ENCODE assay signal across 29 cellular contexts in genomic region chr3:15157441-15157840, GRCh38.
"Had no signal": no experiment of that assay in that cellular context is flagged by ENCODE, and none has a peak within 500 bp of the region (broad histone marks: within the 10 kb centered on the region; RNA-seq: fewer than 3 reads in every experiment).

No MANE protein-coding gene starts in this region.

- DNase-seq: stimulated activated CD4-positive, alpha-beta T cell treated with anti-CD3 and anti-CD28 coated beads, Interleukin-2, amount 100 ng/mL, for 48 hours; stimulated activated CD4-positive, alpha-beta T cell treated with anti-CD3 and anti-CD28 coated beads, Interleukin-4, amount 100 ng/mL, for 1 hour; stimulated activated CD4-positive, alpha-beta T cell treated with anti-CD3 and anti-CD28 coated beads, Interleukin-4, amount 100 ng/mL, for 24 hours; stimulated activated CD4-positive, alpha-beta T cell treated with anti-CD3 and anti-CD28 coated beads, Interleukin-4, amount 100 ng/mL, for 4 hours; stimulated activated CD8-positive, alpha-beta memory T cell treated with anti-CD3 and anti-CD28 coated beads, Interleukin-4, amount 100 ng/mL, for 48 hours; stimulated activated naive B cell treated with anti-CD40 and anti-IgM and Interleukin-4, amounts not matched to agents 10 μg/mL and 1 μg/mL and 100 μg/mL, for 72 hours; stimulated activated naive CD4-positive, alpha-beta T cell; stimulated activated naive CD4-positive, alpha-beta T cell treated with Interleukin-2 at 50 U/mL for 16 hours; stimulated activated naive CD8-positive, alpha-beta T cell treated with anti-CD3 and anti-CD28 coated beads, Interleukin-15, amount 100 ng/mL, for 72 hours; stimulated activated naive CD8-positive, alpha-beta T cell treated with anti-CD3 and anti-CD28 coated beads, Interleukin-15, Interleukin-2, amounts not matched to agents 100 U/mL and 50 U/mL, for 24 hours; stomach; substantia nigra; testis; thyroid gland; tibial artery; transverse colon; trophoblast cell; upper lobe of left lung; upper lobe of right lung; uterus had no signal

- H3K36me3 Mint-ChIP-seq: stimulated activated effector memory CD8-positive, alpha-beta T cell treated with anti-CD3 and anti-CD28 coated beads, Interleukin-12 subunit alpha, Interleukin-12 subunit beta, amount 100 ng/mL, for 72 hours; stimulated activated memory B cell treated with anti-CD40 and anti-IgM and Interleukin-4, amounts not matched to agents 10 μg/mL and 1 μg/mL and 100 μg/mL, for 72 hours; stimulated activated naive B cell treated with anti-CD40 and anti-IgM and Interleukin-4, amounts not matched to agents 10 μg/mL and 1 μg/mL and 100 μg/mL, for 72 hours; type B pancreatic cell had no signal

- H3K36me3 ChIP-seq: stomach, suprapubic skin, thoracic aorta, thyroid gland, tibial artery, tibial nerve, transverse colon, upper lobe of left lung, upper lobe of right lung, uterus, vagina had no signal

- H3K27ac ChIP-seq: stomach, suprapubic skin, testis, thoracic aorta, thyroid gland, tibial artery, tibial nerve, transverse colon, upper lobe of left lung, upper lobe of right lung, uterus, vagina had no signal

- H3K9me3 Mint-ChIP-seq: stimulated activated effector memory CD8-positive, alpha-beta T cell treated with anti-CD3 and anti-CD28 coated beads, Interleukin-12 subunit alpha, Interleukin-12 subunit beta, amount 100 ng/mL, for 72 hours; type B pancreatic cell had no signal

- H3K27ac Mint-ChIP-seq: stimulated activated effector memory CD8-positive, alpha-beta T cell treated with anti-CD3 and anti-CD28 coated beads, Interleukin-12 subunit alpha, Interleukin-12 subunit beta, amount 100 ng/mL, for 72 hours; stimulated activated memory B cell treated with anti-CD40 and anti-IgM and Interleukin-4, amounts not matched to agents 10 μg/mL and 1 μg/mL and 100 μg/mL, for 72 hours; stimulated activated naive B cell treated with anti-CD40 and anti-IgM and Interleukin-4, amounts not matched to agents 10 μg/mL and 1 μg/mL and 100 μg/mL, for 72 hours; stimulated activated naive CD8-positive, alpha-beta T cell treated with anti-CD3 and anti-CD28 coated beads, Interleukin-15, amount 100 ng/mL, for 72 hours; stimulated activated naive CD8-positive, alpha-beta T cell treated with anti-CD3 and anti-CD28 coated beads, Interleukin-15, Interleukin-2, amounts not matched to agents 100 ng/mL and 50 ng/mL, for 24 hours; type B pancreatic cell had no signal

- H3K4me1 ChIP-seq: stomach, suprapubic skin, testis, thyroid gland, tibial artery, tibial nerve, transverse colon, upper lobe of right lung, uterus, vagina had no signal

- H3K9me3 ChIP-seq: stomach, suprapubic skin, testis, thoracic aorta, thyroid gland, tibial artery, tibial nerve, upper lobe of left lung, upper lobe of right lung, uterus, vagina had no signal

- FAIRE-seq: urothelium cell line had no signal

- H3K27me3 ChIP-seq: testis, thyroid gland, upper lobe of left lung, upper lobe of right lung, uterus, vagina had no signal

- ATAC-seq: stimulated activated effector memory CD8-positive, alpha-beta T cell treated with anti-CD3 and anti-CD28 coated beads, Interleukin-12 subunit alpha, Interleukin-12 subunit beta, amount 100 ng/mL, for 72 hours; stimulated activated memory B cell treated with anti-CD40 and anti-IgM and Interleukin-4, amounts not matched to agents 10 μg/mL and 1 μg/mL and 100 μg/mL, for 72 hours; stimulated activated naive B cell treated with anti-CD40 and anti-IgM and Interleukin-4, amounts not matched to agents 10 μg/mL and 1 μg/mL and 100 μg/mL, for 72 hours; stimulated activated naive CD8-positive, alpha-beta T cell treated with anti-CD3 and anti-CD28 coated beads, Interleukin-15, amount 100 ng/mL, for 72 hours; stimulated activated naive CD8-positive, alpha-beta T cell treated with anti-CD3 and anti-CD28 coated beads, Interleukin-15, Interleukin-2, amounts not matched to agents 100 U/mL and 50 U/mL, for 24 hours; upper lobe of right lung had no signal

- H3K4me3 Mint-ChIP-seq: stimulated activated effector memory CD8-positive, alpha-beta T cell treated with anti-CD3 and anti-CD28 coated beads, Interleukin-12 subunit alpha, Interleukin-12 subunit beta, amount 100 ng/mL, for 72 hours; stimulated activated memory B cell treated with anti-CD40 and anti-IgM and Interleukin-4, amounts not matched to agents 10 μg/mL and 1 μg/mL and 100 μg/mL, for 72 hours; stimulated activated naive B cell treated with anti-CD40 and anti-IgM and Interleukin-4, amounts not matched to agents 10 μg/mL and 1 μg/mL and 100 μg/mL, for 72 hours; stimulated activated naive CD8-positive, alpha-beta T cell treated with anti-CD3 and anti-CD28 coated beads, Interleukin-15, amount 100 ng/mL, for 72 hours; stimulated activated naive CD8-positive, alpha-beta T cell treated with anti-CD3 and anti-CD28 coated beads, Interleukin-15, Interleukin-2, amounts not matched to agents 100 ng/mL and 50 ng/mL, for 24 hours; type B pancreatic cell had no signal

- H3K4me3 ChIP-seq: stomach, suprapubic skin, testis, thoracic aorta, thyroid gland, tibial artery, tibial nerve, transverse colon, upper lobe of left lung, upper lobe of right lung, uterus, vagina had no signal

- H3K4me1 Mint-ChIP-seq: stimulated activated effector memory CD8-positive, alpha-beta T cell treated with anti-CD3 and anti-CD28 coated beads, Interleukin-12 subunit alpha, Interleukin-12 subunit beta, amount 100 ng/mL, for 72 hours had no signal
